In genomic region chr12:71693651-71694050, GRCh38 we compare ENCODE assay signal across 8 cellular contexts. TPM values are rescaled to one million over a fixed set of nuclear protein-coding genes. Genes with fewer than 3 reads are reported as not detected.
DNase-seq lines count a peak whose midpoint lies in the region; ATAC-seq and TF ChIP-seq lines count a peak whose summit lies in the region.
"Not testable (repeated sequence)": the region's sequence is repeated elsewhere in the genome, so short reads cannot be mapped to it uniquely, and the experiment has no call there.

No MANE protein-coding gene starts in this region.

- ATAC-seq in GM18505 (IDR thresholded peaks at IDR 0.05; ENCODE audit: unreplicated experiment) (peak; percentile 10), GM19372 (IDR thresholded peaks at IDR 0.05; ENCODE audit: low read depth, unreplicated experiment) (peak; percentile 15), GM21723 (IDR thresholded peaks at IDR 0.05; ENCODE audit: unreplicated experiment) (peak; percentile 11), HG02981 (IDR thresholded peaks at IDR 0.05; ENCODE audit: unreplicated experiment) (peak; percentile 10), HG03460 (IDR thresholded peaks at IDR 0.05; ENCODE audit: unreplicated experiment) (peak; percentile 17)
- peak; percentile 19 to 20 for ATAC-seq in stimulated activated naive B cell treated with anti-CD40 and anti-IgM and Interleukin-4, amounts not matched to agents 10 μg/mL and 1 μg/mL and 100 μg/mL, for 72 hours (replicated peaks)

- not testable (repeated sequence) for DNase-seq in WERI-Rb-1; left ventricle myocardium inferior; stimulated activated naive B cell treated with anti-CD40 and anti-IgM and Interleukin-4, amounts not matched to agents 10 μg/mL and 1 μg/mL and 100 μg/mL, for 72 hours

- peaks cover 47% of the 10 kb centered on the region for H3K4me1 ChIP-seq in left ventricle myocardium inferior

- not testable (repeated sequence) for TF ChIP-seq CTCF in WERI-Rb-1 (IDR thresholded peaks at IDR 0.05; ENCODE audit: low read depth, low read length); left ventricle myocardium inferior (IDR thresholded peaks at IDR 0.05; ENCODE audit: borderline replicate concordance)

- H3K9me3 ChIP-seq in WERI-Rb-1 (ENCODE audit: severe bottlenecking); left ventricle myocardium inferior (replicated peaks): not testable (repeated sequence)

- H3K9me3 Mint-ChIP-seq in stimulated activated naive B cell treated with anti-CD40 and anti-IgM and Interleukin-4, amounts not matched to agents 10 μg/mL and 1 μg/mL and 100 μg/mL, for 72 hours = not testable (repeated sequence)

- not testable (repeated sequence) for H3K4me3 ChIP-seq in WERI-Rb-1 (ENCODE audit: low read depth, low read length); left ventricle myocardium inferior

- H3K27ac Mint-ChIP-seq in stimulated activated naive B cell treated with anti-CD40 and anti-IgM and Interleukin-4, amounts not matched to agents 10 μg/mL and 1 μg/mL and 100 μg/mL, for 72 hours = peak overlapping the region; percentile 92

- peaks cover 31 to 54% of the 10 kb centered on the region in 2 donors for H3K4me1 Mint-ChIP-seq in stimulated activated naive B cell treated with anti-CD40 and anti-IgM and Interleukin-4, amounts not matched to agents 10 μg/mL and 1 μg/mL and 100 μg/mL, for 72 hours

- H3K27ac ChIP-seq in WERI-Rb-1 = peak overlapping the region; percentile 49
- peak overlapping the region; percentile 72 for H3K27ac ChIP-seq in left ventricle myocardium inferior (replicated peaks)

- not testable (repeated sequence) for H3K27me3 ChIP-seq in WERI-Rb-1 (ENCODE audit: insufficient read depth, low read depth, severe bottlenecking); left ventricle myocardium inferior (ENCODE audit: low read depth)

- H3K27me3 Mint-ChIP-seq in stimulated activated naive B cell treated with anti-CD40 and anti-IgM and Interleukin-4, amounts not matched to agents 10 μg/mL and 1 μg/mL and 100 μg/mL, for 72 hours = not testable (repeated sequence)

- peak overlapping the region; percentile 20 to 68 for H3K4me3 Mint-ChIP-seq in stimulated activated naive B cell treated with anti-CD40 and anti-IgM and Interleukin-4, amounts not matched to agents 10 μg/mL and 1 μg/mL and 100 μg/mL, for 72 hours

- peaks cover 15 to 25% of the 10 kb centered on the region in 2 donors for H3K36me3 Mint-ChIP-seq in stimulated activated naive B cell treated with anti-CD40 and anti-IgM and Interleukin-4, amounts not matched to agents 10 μg/mL and 1 μg/mL and 100 μg/mL, for 72 hours

- not testable (repeated sequence) for TF ChIP-seq POLR2A in GM18505 (IDR thresholded peaks at IDR 0.05; ENCODE audit: borderline replicate concordance, extremely low read depth, insufficient read depth, insufficient read length)

- H3K36me3 ChIP-seq in WERI-Rb-1 (peaks cover 25% of the 10 kb centered on the region), left ventricle myocardium inferior (peaks cover 25% of the 10 kb centered on the region)

- intact Hi-C loops in left ventricle myocardium inferior (cut with micrococcal nuclease) = not testable (repeated sequence)

RNA-seq across cellular contexts. Expression of gene TMEM19, which starts 7.8 kb away (rescaled TPM):
- total RNA-seq in left ventricle myocardium inferior = 25.1 TPM

RNA-seq across cellular contexts. Expression of gene THAP2, which starts 29.6 kb away (rescaled TPM):
- total RNA-seq in left ventricle myocardium inferior = 6.6 TPM

RNA-seq across cellular contexts. Expression of gene ZFC3H1, which starts 30.0 kb away (rescaled TPM):
- total RNA-seq in left ventricle myocardium inferior = 18.3 TPM
